Comparison of ENCODE assay signal across 1 cellular context in genomic region chr3:45124379-45124778, GRCh38.
TF ChIP-seq lines count a peak whose summit lies in the region.

No MANE protein-coding gene starts in this region.

TF ChIP-seq in K562, 482 proteins besides CTCF, POLR2A, EP300 and RAD21:
- TF ChIP-seq SP1 (CRISPR knock-in tag; IDR thresholded peaks at IDR 0.05) (no peak), ZNF76 (CRISPR knock-in tag; IDR thresholded peaks at IDR 0.05; ENCODE audit: borderline replicate concordance) (no peak), STAG1 (CRISPR knock-in tag; IDR thresholded peaks at IDR 0.05; ENCODE audit: borderline replicate concordance) (no peak), FUS (optimal IDR thresholded peaks at IDR 0.05; ENCODE audit: low read depth, low read length) (no peak), DMBX1 (CRISPR knock-in tag; IDR thresholded peaks at IDR 0.05; ENCODE audit: borderline replicate concordance) (peak; percentile 11; the same call in 1 of the 2 replicates), E2F1 (CRISPR knock-in tag; IDR thresholded peaks at IDR 0.05) (no peak)
- TF ChIP-seq, protein P1, sequence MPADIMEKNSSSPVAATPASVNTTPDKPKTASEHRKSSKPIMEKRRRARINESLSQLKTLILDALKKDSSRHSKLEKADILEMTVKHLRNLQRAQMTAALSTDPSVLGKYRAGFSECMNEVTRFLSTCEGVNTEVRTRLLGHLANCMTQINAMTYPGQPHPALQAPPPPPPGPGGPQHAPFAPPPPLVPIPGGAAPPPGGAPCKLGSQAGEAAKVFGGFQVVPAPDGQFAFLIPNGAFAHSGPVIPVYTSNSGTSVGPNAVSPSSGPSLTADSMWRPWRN (IDR thresholded peaks at IDR 0.05; ENCODE audit: low read depth) = no peak
